ENCODE assay signal across 25 cellular contexts in genomic region chr15:71709808-71710418, GRCh38.
DNase-seq lines count a peak whose midpoint lies in the region; ATAC-seq and TF ChIP-seq lines count a peak whose summit lies in the region.
"Had no signal": no experiment of that assay in that cellular context is flagged by ENCODE, and none has a peak within 500 bp of the region (broad histone marks: within the 10 kb centered on the region; RNA-seq: fewer than 3 reads in every experiment).

No MANE protein-coding gene starts in this region.

- dilution Hi-C loops in mammary epithelial cell (cut with HindIII; ENCODE audit: low sequenced_read_pairs) = no loop called here

- no peak for TF ChIP-seq CTCF in breast epithelium (IDR thresholded peaks at IDR 0.05)
- no peak for TF ChIP-seq CTCF in mammary epithelial cell (conservative IDR thresholded peaks at IDR 0.05 in 1 of 2, IDR thresholded peaks at IDR 0.05 in 1 of 2; ENCODE audit: extremely low read depth in 1 of 2, insufficient read depth in 1 of 2, low read depth in 1 of 2, low read length in 2 of 2)
- TF ChIP-seq CTCF in fibroblast of villous mesenchyme (IDR thresholded peaks at IDR 0.05; ENCODE audit: insufficient read depth, low read depth, low read length) = no peak
- no peak for TF ChIP-seq CTCF in esophagus muscularis mucosa (IDR thresholded peaks at IDR 0.05)

- no peak for TF ChIP-seq EP300 in esophagus muscularis mucosa (IDR thresholded peaks at IDR 0.05)

- CTCF ChIA-PET in mammary epithelial cell (lab: Charles Lee; ENCODE audit: low non-redundant PET) = no interaction called here

- H3K36me3 ChIP-seq in breast epithelium (no peaks in the 10 kb centered on the region), mammary epithelial cell (ENCODE audit: insufficient read depth, low read length) (no peaks in the 10 kb centered on the region), esophagus muscularis mucosa (no peaks in the 10 kb centered on the region)
- H3K36me3 ChIP-seq: gastrocnemius medialis, neutrophil, tibial nerve, WERI-Rb-1 had no signal

- TF ChIP-seq POLR2A in breast epithelium (IDR thresholded peaks at IDR 0.05) (no peak), esophagus muscularis mucosa (IDR thresholded peaks at IDR 0.05; ENCODE audit: low read depth) (no peak)

- peak overlapping the region; percentile 3 to 40 for H3K27ac ChIP-seq in breast epithelium
- no peak overlapping the region for H3K27ac ChIP-seq in mammary epithelial cell (ENCODE audit: insufficient read depth, low read depth, low read length)
- H3K27ac ChIP-seq in esophagus muscularis mucosa (replicated peaks in 1 of 4) = no peak overlapping the region
- H3K27ac ChIP-seq: gastrocnemius medialis, hepatocyte, neutrophil, WERI-Rb-1 had no signal

- H3K4me1 ChIP-seq in breast epithelium (peaks cover 0 to 4% of the 10 kb centered on the region in 2 donors), mammary epithelial cell (ENCODE audit: insufficient read depth, low read length) (no peaks in the 10 kb centered on the region), esophagus muscularis mucosa (peaks cover 9 to 34% (median 22%) of the 10 kb centered on the region in 4 donors)

- no peaks in the 10 kb centered on the region for H3K79me2 ChIP-seq in mammary epithelial cell (ENCODE audit: insufficient read depth, low read length)
- H3K79me2 ChIP-seq: hepatocyte had no signal

- ATAC-seq in HG02571 (IDR thresholded peaks at IDR 0.05; ENCODE audit: unreplicated experiment) (no peak), GM19463 (IDR thresholded peaks at IDR 0.05; ENCODE audit: unreplicated experiment) (no peak)
- ATAC-seq: effector memory CD8-positive, alpha-beta T cell; GM23338; naive thymus-derived CD4-positive, alpha-beta T cell; Panc1 had no signal

- in situ Hi-C loops in mammary epithelial cell (cut with MboI; ENCODE audit: low sequenced_read_pairs in 2 of 2) = no loop called here

- no peak overlapping the region for H2AFZ ChIP-seq in mammary epithelial cell (ENCODE audit: low read depth, low read length)
- H2AFZ ChIP-seq: GM23338, hepatocyte had no signal

- peak in 1 of 2 donors; percentile 16 for DNase-seq in breast epithelium (ENCODE audit: low spot score in 2 of 2)
- no peak for DNase-seq in mammary epithelial cell
- peak; percentile 37 for DNase-seq in fibroblast of villous mesenchyme (ENCODE audit: low read depth)
- peak; percentile 77 for DNase-seq in kidney tubule cell (ENCODE audit: low spot score)
- DNase-seq in nucleus accumbens (lab: John Stamatoyannopoulos, UW) = no peak
- DNase-seq in esophagus muscularis mucosa (ENCODE audit: extremely low spot score) = no peak
- DNase-seq: 8988T; activated CD4-positive, alpha-beta T cell treated with anti-CD3 and anti-CD28 coated beads, Interleukin-2, amount 10 ng/mL, durations not matched to agents 7 days and 5 days; activated T-cell treated with anti-CD3 and anti-CD28 coated beads, Interleukin-2, amount 50 U/mL, for 1 hour; effector memory CD8-positive, alpha-beta T cell; gastrocnemius medialis; IMR-90; MV-4-11; naive thymus-derived CD4-positive, alpha-beta T cell; NCI-H1436 treated with DMSO at 0.1 percent for 48 hours; NCI-H748 treated with DMSO at 0.1 percent for 48 hours; stimulated activated CD4-positive, alpha-beta T cell treated with anti-CD3 and anti-CD28 coated beads, Interleukin-4, amount 100 ng/mL, for 24 hours; WERI-Rb-1 had no signal

- H3K4me2 ChIP-seq in mammary epithelial cell (ENCODE audit: insufficient read depth, low read depth, low read length) = no peak overlapping the region
- H3K4me2 ChIP-seq: GM23338, hepatocyte had no signal

- intact Hi-C loops in breast epithelium (cut with DNase I; ENCODE audit: low total_unique reads) = no loop called here
- intact Hi-C loops in mammary epithelial cell (cut with micrococcal nuclease) = no loop called here
- intact Hi-C loops in esophagus muscularis mucosa (cut with DNase I) = no loop called here

- WGBS in mammary epithelial cell (ENCODE audit: low coverage, missing lambda C conversion rate) = 100% methylated on average over 3 of the region's 3 CpGs
- 77% methylated on average over 3 of the region's 3 CpGs for WGBS in esophagus muscularis mucosa

- H3K9me3 ChIP-seq in breast epithelium (no peaks in the 10 kb centered on the region), mammary epithelial cell (replicated peaks; ENCODE audit: insufficient read depth, low read length) (no peaks in the 10 kb centered on the region), esophagus muscularis mucosa (no peaks in the 10 kb centered on the region)
- H3K9me3 ChIP-seq: gastrocnemius medialis, neutrophil, tibial nerve had no signal

- H3K4me3 ChIP-seq in breast epithelium (no peak overlapping the region), mammary epithelial cell (replicated peaks in 1 of 3; ENCODE audit: insufficient read depth in 1 of 3, low read depth in 2 of 3, low read length in 3 of 3) (no peak overlapping the region), fibroblast of villous mesenchyme (ENCODE audit: low read depth, low read length) (no peak overlapping the region), esophagus muscularis mucosa (no peak overlapping the region)
- H3K4me3 ChIP-seq: gastrocnemius medialis, GM23338, hepatocyte, tibial nerve had no signal

- no peak overlapping the region for H3K9ac ChIP-seq in mammary epithelial cell (ENCODE audit: insufficient read depth, low read length)

- H3K27me3 ChIP-seq in breast epithelium = no peaks in the 10 kb centered on the region
- H3K27me3 ChIP-seq in mammary epithelial cell (ENCODE audit: insufficient read depth, low read length) = no peaks in the 10 kb centered on the region
- no peaks in the 10 kb centered on the region for H3K27me3 ChIP-seq in esophagus muscularis mucosa
- H3K27me3 ChIP-seq: gastrocnemius medialis, hepatocyte, tibial nerve had no signal

- H4K20me1 ChIP-seq in mammary epithelial cell (ENCODE audit: insufficient read depth, low read length) = no peaks in the 10 kb centered on the region

- no TSS peak for BruUV-seq in mammary epithelial cell (replicated peaks; lab: Mats Ljungman, UMichigan)

Comparison
In these comparisons a context has a peak if more than half of its experiments do, and no peak if none do; other contexts are left out.
1. H3K27ac ChIP-seq: peak in breast epithelium (2 of 2); none in mammary epithelial cell (single experiment) and esophagus muscularis mucosa (0 of 4).
2. DNase-seq: peak in fibroblast of villous mesenchyme (single experiment) and kidney tubule cell (single experiment); none in mammary epithelial cell (single experiment), nucleus accumbens (0 of 56) and esophagus muscularis mucosa (single experiment).